13 cellular contexts compared by ENCODE assay signal in genomic region chr10:121525276-121526039, GRCh38.
DNase-seq lines count a peak whose midpoint lies in the region; ATAC-seq lines count a peak whose summit lies in the region.
"Had no signal": no experiment of that assay in that cellular context is flagged by ENCODE, and none has a peak within 500 bp of the region (broad histone marks: within the 10 kb centered on the region; RNA-seq: fewer than 3 reads in every experiment).

No MANE protein-coding gene starts in this region.

- DNase-seq in Caki2 (ENCODE audit: low read depth): peak; percentile 65
- DNase-seq in astrocyte of the hippocampus (ENCODE audit: low read depth, low spot score): peak; percentile 68
- no peak for DNase-seq in left lobe of liver (ENCODE audit: low spot score)
- no peak for DNase-seq in activated naive CD4-positive, alpha-beta T cell treated with anti-CD3 and anti-CD28 coated beads, Interleukin-2, amount 50 U/mL, for 16 hours
- no peak for DNase-seq in GOT3 (lab: John Stamatoyannopoulos, UW)
- DNase-seq in GF-D8 (lab: John Stamatoyannopoulos, UW): no peak
- no peak for DNase-seq in Karpas-422
- DNase-seq: cortex of kidney, DND-41, Kasumi-1, spleen had no signal

- no peaks in the 10 kb centered on the region for H4K20me1 ChIP-seq in Karpas-422 (ENCODE audit: insufficient read depth, low read depth, low read length)

- in situ Hi-C loops in Caki2 (cut with HindIII; ENCODE audit: low pct_unique_long_range_greater_than_20kb, low sequenced_read_pairs): no loop called here

- ATAC-seq in left lobe of liver: peak; percentile 52

- no peak overlapping the region for H3K4me2 ChIP-seq in Karpas-422 (ENCODE audit: low read depth, low read length, poor library complexity, severe bottlenecking)

- no peaks in the 10 kb centered on the region for H3K79me2 ChIP-seq in Karpas-422 (ENCODE audit: low read length)

- no peaks in the 10 kb centered on the region for H3K9me2 ChIP-seq in Karpas-422 (replicated peaks; ENCODE audit: insufficient read depth, low read length)

- H3K36me3 ChIP-seq in Karpas-422 (ENCODE audit: insufficient read depth, low read length): no peaks in the 10 kb centered on the region
- H3K36me3 ChIP-seq: SJSA1, spleen had no signal

- peaks cover 6% of the 10 kb centered on the region; the same call in 1 of the 2 replicates for H3K4me1 ChIP-seq in Karpas-422 (ENCODE audit: low read length)
- H3K4me1 ChIP-seq: SJSA1, spleen had no signal

- H3K4me3 ChIP-seq in skin epidermis (no peak overlapping the region), Karpas-422 (ENCODE audit: low read length) (no peak overlapping the region)
- H3K4me3 ChIP-seq: SJSA1, spleen had no signal

- H3K27ac ChIP-seq in skin epidermis (peak overlapping the region in 14 of 21 experiments; percentile 25 to 84 (median 70)), Karpas-422 (ENCODE audit: low read length) (no peak overlapping the region)
- H3K27ac ChIP-seq: SJSA1, spleen had no signal

- no peaks in the 10 kb centered on the region for H3K27me3 ChIP-seq in Karpas-422 (ENCODE audit: low read length)
- H3K27me3 ChIP-seq: SJSA1, spleen had no signal

- no peak overlapping the region for H3K9ac ChIP-seq in Karpas-422 (ENCODE audit: low read length)

- H3K9me3 ChIP-seq in Karpas-422 (ENCODE audit: low read length): no peaks in the 10 kb centered on the region
- H3K9me3 ChIP-seq: spleen had no signal

- H2AFZ ChIP-seq in Karpas-422 (ENCODE audit: low read length): no peak overlapping the region

Comparison
In these comparisons a context has a peak if more than half of its experiments do, and no peak if none do; other contexts are left out.
1. DNase-seq: peak in Caki2 (single experiment) and astrocyte of the hippocampus (single experiment); none in left lobe of liver (single experiment), activated naive CD4-positive, alpha-beta T cell treated with anti-CD3 and anti-CD28 coated beads, Interleukin-2, amount 50 U/mL, for 16 hours (single experiment), GOT3 (single experiment), GF-D8 (single experiment) and Karpas-422 (single experiment).